In the genomic region with DNA sequence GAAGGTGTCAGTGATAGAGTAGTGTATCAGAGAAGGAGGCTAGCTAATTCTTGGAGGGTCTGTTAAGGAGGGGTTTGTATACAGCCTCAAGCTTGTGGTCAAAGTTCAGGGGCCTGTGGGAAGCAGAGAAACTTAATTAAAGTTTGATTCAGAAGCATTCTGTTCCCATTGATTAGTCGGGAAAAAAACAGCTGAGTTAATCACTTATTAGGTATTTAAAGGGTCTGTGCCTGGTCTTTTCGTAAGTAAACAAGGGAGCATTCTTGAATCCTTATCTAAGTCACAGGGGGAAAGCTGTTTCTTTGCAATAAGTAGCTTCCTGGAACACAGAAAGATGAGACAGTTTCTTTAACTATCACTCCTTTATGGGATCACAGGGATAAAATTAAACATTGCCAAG, we compare ENCODE assay signal across 19 cellular contexts.
"Had no signal": no experiment of that assay in that cellular context is flagged by ENCODE, and none has a peak within 500 bp of the region (broad histone marks: within the 10 kb centered on the region; RNA-seq: fewer than 3 reads in every experiment).

No MANE protein-coding gene starts in this region.

- H3K4me3 ChIP-seq: gastrocnemius medialis, heart right ventricle, left ventricle myocardium inferior, psoas muscle, spleen, upper lobe of left lung had no signal

- H3K27me3 ChIP-seq: gastrocnemius medialis, heart right ventricle, spleen, upper lobe of left lung had no signal

- H3K27me3 Mint-ChIP-seq: activated naive CD8-positive, alpha-beta T cell treated with anti-CD3 and anti-CD28 coated beads, Interleukin-2, amount 50 U/mL, for 24 hours; activated T-helper 17 cell treated with anti-CD3 and anti-CD28 coated beads, Interleukin-2, amount 50 U/mL, for 72 hours; dendritic cell treated with granulocyte-macrophage colony-stimulating factor and Interleukin-4, amounts not matched to agents 40 ng/mL and 50 ng/mL, for 4 days; effector memory CD8-positive, alpha-beta T cell; stimulated activated naive CD8-positive, alpha-beta T cell treated with anti-CD3 and anti-CD28 coated beads, Interleukin-15, amount 100 ng/mL, for 72 hours had no signal

- H3K27ac ChIP-seq: epithelial cell of prostate, gastrocnemius medialis, heart right ventricle, left ventricle myocardium inferior, psoas muscle, spleen, upper lobe of left lung had no signal

- ATAC-seq: activated CD4-positive, CD25-positive, alpha-beta regulatory T cell treated with anti-CD3 and anti-CD28 coated beads, Interleukin-2, amount 50 U/mL, for 24 hours; activated naive CD8-positive, alpha-beta T cell treated with anti-CD3 and anti-CD28 coated beads, Interleukin-2, amount 50 U/mL, for 24 hours; activated T-helper 17 cell treated with anti-CD3 and anti-CD28 coated beads, Interleukin-2, amount 50 U/mL, for 72 hours; effector memory CD8-positive, alpha-beta T cell; gastrocnemius medialis; heart right ventricle; natural killer cell; psoas muscle; sciatic nerve; stimulated activated naive CD8-positive, alpha-beta T cell treated with anti-CD3 and anti-CD28 coated beads, Interleukin-15, amount 100 ng/mL, for 72 hours had no signal

- H3K9me3 ChIP-seq: gastrocnemius medialis, psoas muscle, upper lobe of left lung had no signal

- H3K36me3 ChIP-seq: gastrocnemius medialis, heart right ventricle, left ventricle myocardium inferior, spleen, upper lobe of left lung had no signal

- H3K27ac Mint-ChIP-seq: activated naive CD4-positive, alpha-beta T cell treated with anti-CD3 and anti-CD28 coated beads for 36 hours; activated naive CD8-positive, alpha-beta T cell treated with anti-CD3 and anti-CD28 coated beads, Interleukin-2, amount 50 U/mL, for 24 hours; activated T-helper 17 cell treated with anti-CD3 and anti-CD28 coated beads, Interleukin-2, amount 50 U/mL, for 72 hours; dendritic cell treated with granulocyte-macrophage colony-stimulating factor and Interleukin-4, amounts not matched to agents 40 ng/mL and 50 ng/mL, for 4 days; effector memory CD8-positive, alpha-beta T cell; natural killer cell; stimulated activated naive CD8-positive, alpha-beta T cell treated with anti-CD3 and anti-CD28 coated beads, Interleukin-15, amount 100 ng/mL, for 72 hours; T-helper 2 cell treated with Interferon-gamma antibody and Interleukin-4, amounts not matched to agents 5 μg/mL and 100 μg/mL, for 36 hours had no signal

- DNase-seq: activated naive CD4-positive, alpha-beta T cell treated with anti-CD3 and anti-CD28 coated beads for 36 hours; activated naive CD8-positive, alpha-beta T cell treated with anti-CD3 and anti-CD28 coated beads, Interleukin-2, amount 50 U/mL, for 24 hours; aorta; cerebellar nuclear complex; effector memory CD8-positive, alpha-beta T cell; gastrocnemius medialis; heart right ventricle; left ventricle myocardium inferior; natural killer cell; psoas muscle; spleen; stimulated activated naive CD8-positive, alpha-beta T cell treated with anti-CD3 and anti-CD28 coated beads, Interleukin-15, amount 100 ng/mL, for 72 hours; upper lobe of left lung had no signal

- H3K36me3 Mint-ChIP-seq: natural killer cell had no signal

- H3K9me3 Mint-ChIP-seq: activated naive CD8-positive, alpha-beta T cell treated with anti-CD3 and anti-CD28 coated beads, Interleukin-2, amount 50 U/mL, for 24 hours; dendritic cell treated with granulocyte-macrophage colony-stimulating factor and Interleukin-4, amounts not matched to agents 40 ng/mL and 50 ng/mL, for 4 days; stimulated activated naive CD8-positive, alpha-beta T cell treated with anti-CD3 and anti-CD28 coated beads, Interleukin-15, amount 100 ng/mL, for 72 hours had no signal

- H3K4me1 ChIP-seq: gastrocnemius medialis, heart right ventricle, left ventricle myocardium inferior, psoas muscle, spleen, upper lobe of left lung had no signal

- H3K4me3 Mint-ChIP-seq: activated naive CD4-positive, alpha-beta T cell treated with anti-CD3 and anti-CD28 coated beads for 36 hours; activated naive CD8-positive, alpha-beta T cell treated with anti-CD3 and anti-CD28 coated beads, Interleukin-2, amount 50 U/mL, for 24 hours; activated T-helper 17 cell treated with anti-CD3 and anti-CD28 coated beads, Interleukin-2, amount 50 U/mL, for 72 hours; dendritic cell treated with granulocyte-macrophage colony-stimulating factor and Interleukin-4, amounts not matched to agents 40 ng/mL and 50 ng/mL, for 4 days; effector memory CD8-positive, alpha-beta T cell; natural killer cell; stimulated activated naive CD8-positive, alpha-beta T cell treated with anti-CD3 and anti-CD28 coated beads, Interleukin-15, amount 100 ng/mL, for 72 hours; T-helper 2 cell treated with Interferon-gamma antibody and Interleukin-4, amounts not matched to agents 5 μg/mL and 100 μg/mL, for 36 hours had no signal

- H3K4me1 Mint-ChIP-seq: activated naive CD8-positive, alpha-beta T cell treated with anti-CD3 and anti-CD28 coated beads, Interleukin-2, amount 50 U/mL, for 24 hours; activated T-helper 17 cell treated with anti-CD3 and anti-CD28 coated beads, Interleukin-2, amount 50 U/mL, for 72 hours; natural killer cell; stimulated activated naive CD8-positive, alpha-beta T cell treated with anti-CD3 and anti-CD28 coated beads, Interleukin-15, amount 100 ng/mL, for 72 hours had no signal
